29 cellular contexts compared by ENCODE assay signal in genomic region chr12:123013185-123014095, GRCh38.
"Had no signal": no experiment of that assay in that cellular context is flagged by ENCODE, and none has a peak within 500 bp of the region (broad histone marks: within the 10 kb centered on the region; RNA-seq: fewer than 3 reads in every experiment).

No MANE protein-coding gene starts in this region.

- H3K27ac ChIP-seq: colonic mucosa, epithelial cell of prostate, gastrocnemius medialis, hepatocyte, left lung, neutrophil, parathyroid adenoma, right lobe of liver, stomach, thyroid gland had no signal

- H3K4me1 ChIP-seq: colonic mucosa, gastrocnemius medialis, left lung, parathyroid adenoma, stomach, thyroid gland had no signal

- H3K27me3 Mint-ChIP-seq: dendritic cell treated with granulocyte-macrophage colony-stimulating factor and Interleukin-4, amounts not matched to agents 40 ng/mL and 50 ng/mL, for 4 days; naive B cell; progenitor cell of endocrine pancreas; type B pancreatic cell had no signal

- H3K4me2 ChIP-seq: hepatocyte had no signal

- H3K4me3 Mint-ChIP-seq: dendritic cell treated with granulocyte-macrophage colony-stimulating factor and Interleukin-4, amounts not matched to agents 40 ng/mL and 50 ng/mL, for 4 days; endodermal cell; mesothelial cell of epicardium; naive B cell; nephron progenitor cell; stimulated activated effector memory CD8-positive, alpha-beta T cell treated with anti-CD3 and anti-CD28 coated beads, Interleukin-12 subunit alpha, Interleukin-12 subunit beta, amount 100 ng/mL, for 72 hours; type B pancreatic cell had no signal

- ATAC-seq: esophagus mucosa; gastrocnemius medialis; left cardiac atrium; left lung; mucosa of descending colon; stimulated activated effector memory CD8-positive, alpha-beta T cell treated with anti-CD3 and anti-CD28 coated beads, Interleukin-12 subunit alpha, Interleukin-12 subunit beta, amount 100 ng/mL, for 72 hours had no signal

- H3K36me3 Mint-ChIP-seq: mesothelial cell of epicardium; naive B cell; stimulated activated effector memory CD8-positive, alpha-beta T cell treated with anti-CD3 and anti-CD28 coated beads, Interleukin-12 subunit alpha, Interleukin-12 subunit beta, amount 100 ng/mL, for 72 hours; type B pancreatic cell had no signal

- H3K79me2 ChIP-seq: hepatocyte, parathyroid adenoma had no signal

- H2AFZ ChIP-seq: hepatocyte, parathyroid adenoma had no signal

- DNase-seq: colonic mucosa; effector CD8-positive, alpha-beta T cell; endodermal cell; foreskin fibroblast; gastrocnemius medialis; head of caudate nucleus; left cardiac atrium; left lung; mesenchymal stem cell; mucosa of descending colon; naive B cell; nephron progenitor cell; right lobe of liver; small intestine; stimulated activated CD4-positive, alpha-beta T cell treated with anti-CD3 and anti-CD28 coated beads, Interleukin-1b, Interleukin-23, amount 100 ng/mL, for 48 hours; stimulated activated CD4-positive, alpha-beta T cell treated with anti-CD3 and anti-CD28 coated beads, Interleukin-4, amount 100 ng/mL, for 1 hour; stimulated activated naive CD4-positive, alpha-beta T cell treated with Interleukin-2 at 50 U/mL for 16 hours; stomach; thyroid gland had no signal

- H3K4me3 ChIP-seq: colonic mucosa, gastrocnemius medialis, hepatocyte, left lung, mucosa of descending colon, right lobe of liver, stomach, thyroid gland had no signal

- H3K9me3 Mint-ChIP-seq: dendritic cell treated with granulocyte-macrophage colony-stimulating factor and Interleukin-4, amounts not matched to agents 40 ng/mL and 50 ng/mL, for 4 days; endodermal cell; nephron progenitor cell; stimulated activated effector memory CD8-positive, alpha-beta T cell treated with anti-CD3 and anti-CD28 coated beads, Interleukin-12 subunit alpha, Interleukin-12 subunit beta, amount 100 ng/mL, for 72 hours; type B pancreatic cell had no signal

- H3K4me1 Mint-ChIP-seq: stimulated activated effector memory CD8-positive, alpha-beta T cell treated with anti-CD3 and anti-CD28 coated beads, Interleukin-12 subunit alpha, Interleukin-12 subunit beta, amount 100 ng/mL, for 72 hours had no signal

- H3K36me3 ChIP-seq: colonic mucosa, neutrophil, thyroid gland had no signal

- H3K9me3 ChIP-seq: colonic mucosa, gastrocnemius medialis, left lung, mucosa of descending colon, neutrophil, right lobe of liver, stomach, thyroid gland had no signal

- H3K27ac Mint-ChIP-seq: dendritic cell treated with granulocyte-macrophage colony-stimulating factor and Interleukin-4, amounts not matched to agents 40 ng/mL and 50 ng/mL, for 4 days; endodermal cell; mesothelial cell of epicardium; naive B cell; nephron progenitor cell; progenitor cell of endocrine pancreas; type B pancreatic cell had no signal

- H3K27me3 ChIP-seq: colonic mucosa, gastrocnemius medialis, hepatocyte, left lung, neutrophil, right lobe of liver, stomach, thyroid gland had no signal

- H3K9ac ChIP-seq: parathyroid adenoma had no signal
